In genomic region chr9:21031091-21031817, GRCh38 we compare ENCODE assay signal across 7 cellular contexts. TPM values are rescaled to one million over a fixed set of nuclear protein-coding genes. Genes with fewer than 3 reads are reported as not detected.
DNase-seq lines count a peak whose midpoint lies in the region; ATAC-seq and TF ChIP-seq lines count a peak whose summit lies in the region.

TSS of gene HACD4 (minus strand) at chr9:21031640. CDS start at chr9:21031590, 50 bp downstream.

- H3K27me3 Mint-ChIP-seq in glutamatergic neuron (ENCODE audit: unreplicated experiment) = peaks cover 4% of the 10 kb centered on the region
- peaks cover 4% of the 10 kb centered on the region for H3K27me3 Mint-ChIP-seq in type B pancreatic cell

- ATAC-seq in GM18517 (IDR thresholded peaks at IDR 0.05; ENCODE audit: unreplicated experiment) (peak; percentile 62), HG02623 (IDR thresholded peaks at IDR 0.05; ENCODE audit: unreplicated experiment) (peak; percentile 65)

- peaks cover 3% of the 10 kb centered on the region for H3K36me3 Mint-ChIP-seq in glutamatergic neuron (ENCODE audit: unreplicated experiment)
- peaks cover 6% of the 10 kb centered on the region for H3K36me3 Mint-ChIP-seq in type B pancreatic cell

- peak within 1 kb of the TSS; percentile 12 for H3K9ac ChIP-seq in NT2/D1 (ENCODE audit: insufficient read length, low read depth)

- DNase-seq in NT2/D1 (ENCODE audit: low read depth, low spot score) (no peak), glutamatergic neuron (peak; percentile 40), pons (ENCODE audit: low spot score) (peak; percentile 39), type B pancreatic cell (ENCODE audit: extremely low spot score, unreplicated experiment) (no peak)
- peak; percentile 27 for DNase-seq in activated gamma-delta T cell treated with anti-CD3 and anti-CD28 coated beads, Interleukin-2, amount 50 U/mL, for 16 hours (ENCODE audit: low read depth)

- peak within 1 kb of the TSS; percentile 52 for H3K4me3 Mint-ChIP-seq in glutamatergic neuron (ENCODE audit: unreplicated experiment)
- H3K4me3 Mint-ChIP-seq in type B pancreatic cell = peak within 1 kb of the TSS; percentile 76

- no peaks in the 10 kb centered on the region for H3K36me3 ChIP-seq in NT2/D1 (ENCODE audit: insufficient read depth, insufficient read length, low read length)

- H3K4me3 ChIP-seq in NT2/D1 (ENCODE audit: insufficient read length, low read depth) = peak within 1 kb of the TSS; percentile 19

- H3K9me3 ChIP-seq in NT2/D1 (ENCODE audit: insufficient read depth, low read length) = no peaks in the 10 kb centered on the region

- H3K4me1 ChIP-seq in NT2/D1 (ENCODE audit: insufficient read depth, insufficient read length) = no peaks in the 10 kb centered on the region

- peaks cover 3% of the 10 kb centered on the region for H3K9me3 Mint-ChIP-seq in glutamatergic neuron (ENCODE audit: unreplicated experiment)
- H3K9me3 Mint-ChIP-seq in type B pancreatic cell = no peaks in the 10 kb centered on the region

- no peak within 1 kb of the TSS for H3K27ac Mint-ChIP-seq in glutamatergic neuron (ENCODE audit: unreplicated experiment)
- H3K27ac Mint-ChIP-seq in type B pancreatic cell = no peak within 1 kb of the TSS

- TF ChIP-seq CTCF in glutamatergic neuron (IDR thresholded peaks at IDR 0.05; ENCODE audit: partially characterized antibody, unreplicated experiment) (no peak), type B pancreatic cell (conservative IDR thresholded peaks at IDR 0.05) (no peak)

- no peaks in the 10 kb centered on the region for H3K4me1 Mint-ChIP-seq in glutamatergic neuron (ENCODE audit: low read depth, unreplicated experiment)
- peaks cover 6% of the 10 kb centered on the region for H3K4me1 Mint-ChIP-seq in type B pancreatic cell (ENCODE audit: unreplicated experiment)

- no peaks in the 10 kb centered on the region for H3K27me3 ChIP-seq in NT2/D1 (ENCODE audit: insufficient read depth, insufficient read length)

RNA-seq across cellular contexts. Expression of gene HACD4, which starts in this region (rescaled TPM):
- total RNA-seq in glutamatergic neuron (ENCODE audit: unreplicated experiment) (0.10 TPM), type B pancreatic cell (ENCODE audit: low replicate concordance) (0.72 and 2.4 TPM in 2 replicates)

Comparison
In these comparisons a context has a peak if more than half of its experiments do, and no peak if none do; other contexts are left out.
1. Peak in DNase-seq in glutamatergic neuron; RNA of the gene not detected or under 1 TPM.
2. DNase-seq: peak in activated gamma-delta T cell treated with anti-CD3 and anti-CD28 coated beads, Interleukin-2, amount 50 U/mL, for 16 hours (single experiment) and pons (single experiment); none in NT2/D1 (single experiment) and type B pancreatic cell (single experiment).